ENCODE assay signal across 20 cellular contexts in genomic region chr5:3601060-3601710, GRCh38. TPM values are rescaled to one million over a fixed set of nuclear protein-coding genes. Genes with fewer than 3 reads are reported as not detected.
A peak's percentile ranks its signal among the peaks of the same experiment; 100 is the strongest.
DNase-seq lines count a peak whose midpoint lies in the region; ATAC-seq and TF ChIP-seq lines count a peak whose summit lies in the region.
"Had no signal": no experiment of that assay in that cellular context is flagged by ENCODE, and none has a peak within 500 bp of the region (broad histone marks: within the 10 kb centered on the region; RNA-seq: fewer than 3 reads in every experiment).

No MANE protein-coding gene starts in this region.

- H3K27ac ChIP-seq in right cardiac atrium (ENCODE audit: low read length): no peak overlapping the region
- no peak overlapping the region for H3K27ac ChIP-seq in thymus (ENCODE audit: low read depth)
- H3K27ac ChIP-seq: HL-60, parathyroid adenoma had no signal

- TF ChIP-seq CTCF in brain (conservative IDR thresholded peaks at IDR 0.05): no peak

- no peaks in the 10 kb centered on the region for H3K27me3 ChIP-seq in right cardiac atrium (ENCODE audit: control insufficient read depth, insufficient read depth)
- peaks cover 99% of the 10 kb centered on the region for H3K27me3 ChIP-seq in thymus (ENCODE audit: control insufficient read depth, insufficient read depth)

- peaks cover 37% of the 10 kb centered on the region for H3K4me1 Mint-ChIP-seq in brain

- H3K4me1 ChIP-seq in right cardiac atrium (ENCODE audit: control insufficient read depth, insufficient read depth, low read length) (no peaks in the 10 kb centered on the region), thymus (ENCODE audit: control insufficient read depth, insufficient read depth, low read length) (peaks cover 10% of the 10 kb centered on the region)
- H3K4me1 ChIP-seq: parathyroid adenoma had no signal

- no peaks in the 10 kb centered on the region for H3K9me3 ChIP-seq in right cardiac atrium (ENCODE audit: control insufficient read depth, low read length)
- H3K9me3 ChIP-seq in thymus (ENCODE audit: control insufficient read depth): peaks cover 6% of the 10 kb centered on the region

- H3K4me3 Mint-ChIP-seq in brain: peak overlapping the region; percentile 50 to 75 (median 70)
- H3K4me3 Mint-ChIP-seq: stimulated activated naive CD8-positive, alpha-beta T cell treated with anti-CD3 and anti-CD28 coated beads, Interleukin-15, amount 100 ng/mL, for 72 hours had no signal

- peaks cover 100% of the 10 kb centered on the region for H3K27me3 Mint-ChIP-seq in brain

- peak overlapping the region; percentile 8 for H3K4me3 ChIP-seq in right cardiac atrium (ENCODE audit: low read length)
- peak overlapping the region; percentile 46 for H3K4me3 ChIP-seq in thymus (ENCODE audit: low read length)

- H3K27ac Mint-ChIP-seq in brain: peak overlapping the region in 2 of 5 experiments; percentile 16 to 34
- H3K27ac Mint-ChIP-seq: stimulated activated naive CD8-positive, alpha-beta T cell treated with anti-CD3 and anti-CD28 coated beads, Interleukin-15, amount 100 ng/mL, for 72 hours had no signal

- intact Hi-C loops in right cardiac atrium (cut with DNase I) (loop anchor here in 1 of 4 donors (10.0 kb wide), 1 partner anchor 1396 kb away; no protein-coding TSS in a partner anchor), left ventricle myocardium superior (cut with micrococcal nuclease) (no loop called here)

- H3K36me3 Mint-ChIP-seq in brain: peaks cover 24% of the 10 kb centered on the region

- no peak for DNase-seq in right cardiac atrium
- no peak for DNase-seq in left ventricle myocardium superior
- DNase-seq in left kidney (ENCODE audit: low read depth, low spot score): peak; percentile 21
- DNase-seq in G401 (ENCODE audit: low spot score): no peak
- DNase-seq in globus pallidus (ENCODE audit: low spot score): no peak
- DNase-seq: activated naive CD4-positive, alpha-beta T cell treated with anti-CD3 and anti-CD28 coated beads, Interleukin-2, amount 50 U/mL, for 16 hours; caudate nucleus; foreskin melanocyte; Kasumi-1; NCI-H1417 treated with DMSO at 0.1 percent for 48 hours; NCI-H226; NK-92 treated with Interleukin-12 subunit alpha and Interleukin-12 subunit beta, amount 100 ng/mL, for 24 hours; stimulated activated CD4-positive, alpha-beta T cell treated with anti-CD3 and anti-CD28 coated beads, Interleukin-12 subunit alpha, Interleukin-12 subunit beta, amount 100 ng/mL, for 4 hours; stimulated activated naive CD8-positive, alpha-beta T cell treated with anti-CD3 and anti-CD28 coated beads, Interleukin-15, amount 100 ng/mL, for 72 hours had no signal

- in situ Hi-C loops in G401 (cut with HindIII; ENCODE audit: low sequenced_read_pairs): no loop called here

- ATAC-seq in right cardiac atrium: no peak
- ATAC-seq in left ventricle myocardium superior: no peak
- no peak for ATAC-seq in GM21515 (IDR thresholded peaks at IDR 0.05; ENCODE audit: unreplicated experiment)
- ATAC-seq: stimulated activated naive CD8-positive, alpha-beta T cell treated with anti-CD3 and anti-CD28 coated beads, Interleukin-15, amount 100 ng/mL, for 72 hours had no signal

- 9% methylated on average over 23 of the region's 23 CpGs for WGBS in right cardiac atrium
- 11% methylated on average over 23 of the region's 23 CpGs for WGBS in thymus

- peaks cover 0 to 17% (median 3%) of the 10 kb centered on the region in 5 experiments for H3K9me3 Mint-ChIP-seq in brain

- H3K36me3 ChIP-seq in thymus (ENCODE audit: control insufficient read depth, insufficient read depth): no peaks in the 10 kb centered on the region

RNA-seq across cellular contexts. Expression of gene IRX1, which starts 5.6 kb away (rescaled TPM):
- total RNA-seq in right cardiac atrium (not detected), left ventricle myocardium superior (not detected)
- polyA plus RNA-seq in right cardiac atrium (0.05 TPM), brain (ENCODE audit: insufficient read depth, low read depth, low replicate concordance) (not detected), thymus (0.07 TPM)
- total RNA-seq in G401 (2014; rRNA removed; shearing (Covaris generic)): not detected in 2 replicates
- total RNA-seq: mononuclear cell had no signal
